Comparison of ENCODE assay signal across 1 cellular context in the genomic region with DNA sequence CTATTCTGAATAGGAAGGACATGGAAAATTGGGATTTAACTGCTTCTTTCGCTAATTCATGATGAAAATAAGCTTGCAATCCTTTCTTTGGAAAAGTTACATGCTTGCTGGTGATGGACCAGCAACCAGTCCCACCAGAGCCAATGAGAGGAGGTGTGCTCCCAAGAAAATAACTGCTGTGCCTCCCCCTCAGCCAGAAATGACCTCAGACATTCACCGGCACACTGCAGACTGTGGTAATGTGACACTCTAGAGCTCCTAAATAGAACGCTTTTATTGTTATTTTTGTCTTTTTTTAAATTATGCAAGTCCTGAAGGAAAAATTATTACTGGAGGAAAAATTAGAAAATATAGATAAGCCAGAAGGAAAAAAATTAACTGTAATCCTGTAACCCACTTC.
TF ChIP-seq lines count a peak whose summit lies in the region.

No MANE protein-coding gene starts in this region.

TF ChIP-seq in WTC11, 78 proteins besides CTCF, POLR2A, EP300 and RAD21 (continued from another document):
- TF ChIP-seq, protein P1, sequence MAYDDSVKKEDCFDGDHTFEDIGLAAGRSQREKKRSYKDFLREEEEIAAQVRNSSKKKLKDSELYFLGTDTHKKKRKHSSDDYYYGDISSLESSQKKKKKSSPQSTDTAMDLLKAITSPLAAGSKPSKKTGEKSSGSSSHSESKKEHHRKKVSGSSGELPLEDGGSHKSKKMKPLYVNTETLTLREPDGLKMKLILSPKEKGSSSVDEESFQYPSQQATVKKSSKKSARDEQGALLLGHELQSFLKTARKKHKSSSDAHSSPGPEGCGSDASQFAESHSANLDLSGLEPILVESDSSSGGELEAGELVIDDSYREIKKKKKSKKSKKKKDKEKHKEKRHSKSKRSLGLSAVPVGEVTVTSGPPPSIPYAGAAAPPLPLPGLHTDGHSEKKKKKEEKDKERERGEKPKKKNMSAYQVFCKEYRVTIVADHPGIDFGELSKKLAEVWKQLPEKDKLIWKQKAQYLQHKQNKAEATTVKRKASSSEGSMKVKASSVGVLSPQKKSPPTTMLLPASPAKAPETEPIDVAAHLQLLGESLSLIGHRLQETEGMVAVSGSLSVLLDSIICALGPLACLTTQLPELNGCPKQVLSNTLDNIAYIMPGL (CRISPR knock-in tag; IDR thresholded peaks at IDR 0.05): no peak
